ENCODE assay signal across 30 cellular contexts in the genomic region with DNA sequence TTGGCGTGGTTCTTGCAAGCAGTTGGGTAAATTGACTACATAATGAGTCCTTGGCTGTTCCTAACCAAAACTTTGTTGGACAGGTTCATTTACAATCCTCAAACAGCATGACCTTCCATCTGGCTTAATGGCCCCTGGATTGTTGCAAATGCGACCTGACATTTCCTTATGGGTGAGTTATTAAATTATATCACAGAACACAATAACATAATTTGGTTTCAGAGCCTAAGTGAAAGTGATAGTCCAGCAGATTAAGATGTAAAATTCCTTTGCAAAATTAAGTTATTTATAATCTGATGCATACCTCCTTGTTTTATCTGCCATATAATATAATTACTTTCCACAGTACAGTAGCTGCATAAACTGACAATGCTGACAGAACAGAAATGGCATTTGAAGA.
"Had no signal": no experiment of that assay in that cellular context is flagged by ENCODE, and none has a peak within 500 bp of the region (broad histone marks: within the 10 kb centered on the region; RNA-seq: fewer than 3 reads in every experiment).

No MANE protein-coding gene starts in this region.

- H3K27me3 Mint-ChIP-seq: activated CD4-positive, alpha-beta memory T cell treated with anti-CD3 and anti-CD28 coated beads, Interleukin-2, amount 10 ng/mL, durations not matched to agents 7 days and 5 days; activated CD4-positive, alpha-beta T cell treated with anti-CD3 and anti-CD28 coated beads, Interleukin-2, amount 10 ng/mL, durations not matched to agents 7 days and 5 days; activated naive CD4-positive, alpha-beta T cell treated with anti-CD3 and anti-CD28 coated beads, Interleukin-2, amount 50 U/mL, for 24 hours; activated naive CD8-positive, alpha-beta T cell treated with anti-CD3 and anti-CD28 coated beads for 36 hours; activated naive CD8-positive, alpha-beta T cell treated with anti-CD3 and anti-CD28 coated beads, Interleukin-2, amount 50 U/mL, for 24 hours; activated T-cell treated with anti-CD3 and anti-CD28 coated beads, Interleukin-2, amount 50 U/mL, for 24 hours; activated T-helper 17 cell treated with anti-CD3 and anti-CD28 coated beads, Interleukin-2, amount 50 U/mL, for 72 hours; effector memory CD8-positive, alpha-beta T cell had no signal

- H3K27ac Mint-ChIP-seq: activated CD4-positive, alpha-beta memory T cell treated with anti-CD3 and anti-CD28 coated beads, Interleukin-2, amount 10 ng/mL, durations not matched to agents 7 days and 5 days; activated CD4-positive, alpha-beta T cell treated with anti-CD3 and anti-CD28 coated beads, Interleukin-2, amount 10 ng/mL, durations not matched to agents 7 days and 5 days; activated naive CD4-positive, alpha-beta T cell treated with anti-CD3 and anti-CD28 coated beads for 36 hours; activated naive CD4-positive, alpha-beta T cell treated with anti-CD3 and anti-CD28 coated beads, Interleukin-2, amount 50 U/mL, for 24 hours; activated naive CD8-positive, alpha-beta T cell treated with anti-CD3 and anti-CD28 coated beads for 36 hours; activated naive CD8-positive, alpha-beta T cell treated with anti-CD3 and anti-CD28 coated beads, Interleukin-2, amount 50 U/mL, for 24 hours; activated T-cell treated with anti-CD3 and anti-CD28 coated beads, Interleukin-2, amount 50 U/mL, for 24 hours; activated T-cell treated with anti-CD3 and anti-CD28 coated beads, Interleukin-2, amount 50 U/mL, for 72 hours; activated T-helper 17 cell treated with anti-CD3 and anti-CD28 coated beads, Interleukin-2, amount 50 U/mL, for 72 hours; effector memory CD8-positive, alpha-beta T cell; WTC11 had no signal

- H3K4me3 Mint-ChIP-seq: activated CD4-positive, alpha-beta memory T cell treated with anti-CD3 and anti-CD28 coated beads, Interleukin-2, amount 10 ng/mL, durations not matched to agents 7 days and 5 days; activated CD4-positive, alpha-beta T cell treated with anti-CD3 and anti-CD28 coated beads, Interleukin-2, amount 10 ng/mL, durations not matched to agents 7 days and 5 days; activated naive CD4-positive, alpha-beta T cell treated with anti-CD3 and anti-CD28 coated beads for 36 hours; activated naive CD4-positive, alpha-beta T cell treated with anti-CD3 and anti-CD28 coated beads, Interleukin-2, amount 50 U/mL, for 24 hours; activated naive CD8-positive, alpha-beta T cell treated with anti-CD3 and anti-CD28 coated beads for 36 hours; activated naive CD8-positive, alpha-beta T cell treated with anti-CD3 and anti-CD28 coated beads, Interleukin-2, amount 50 U/mL, for 24 hours; activated T-cell treated with anti-CD3 and anti-CD28 coated beads, Interleukin-2, amount 50 U/mL, for 24 hours; activated T-cell treated with anti-CD3 and anti-CD28 coated beads, Interleukin-2, amount 50 U/mL, for 72 hours; activated T-helper 17 cell treated with anti-CD3 and anti-CD28 coated beads, Interleukin-2, amount 50 U/mL, for 72 hours; effector memory CD8-positive, alpha-beta T cell; WTC11 had no signal

- H3K9me3 ChIP-seq: adrenal gland, body of pancreas, esophagus muscularis mucosa, gastrocnemius medialis had no signal

- H3K36me3 ChIP-seq: adrenal gland, esophagus muscularis mucosa, gastrocnemius medialis had no signal

- H3K27ac ChIP-seq: adrenal gland, body of pancreas, esophagus muscularis mucosa, foreskin keratinocyte, gastrocnemius medialis had no signal

- H3K9me3 Mint-ChIP-seq: activated CD4-positive, alpha-beta T cell treated with anti-CD3 and anti-CD28 coated beads, Interleukin-2, amount 10 ng/mL, durations not matched to agents 7 days and 5 days had no signal

- H3K4me3 ChIP-seq: adrenal gland, body of pancreas, esophagus muscularis mucosa, gastrocnemius medialis had no signal

- ATAC-seq: activated naive CD8-positive, alpha-beta T cell treated with anti-CD3 and anti-CD28 coated beads, Interleukin-2, amount 50 U/mL, for 24 hours; activated T-cell treated with anti-CD3 and anti-CD28 coated beads, Interleukin-2, amount 50 U/mL, for 72 hours; activated T-helper 17 cell treated with anti-CD3 and anti-CD28 coated beads, Interleukin-2, amount 50 U/mL, for 72 hours; body of pancreas; effector memory CD8-positive, alpha-beta T cell; foreskin keratinocyte; gastrocnemius medialis; WTC11 had no signal

- H3K4me1 Mint-ChIP-seq: activated CD4-positive, alpha-beta memory T cell treated with anti-CD3 and anti-CD28 coated beads, Interleukin-2, amount 10 ng/mL, durations not matched to agents 7 days and 5 days; activated CD4-positive, alpha-beta T cell treated with anti-CD3 and anti-CD28 coated beads, Interleukin-2, amount 10 ng/mL, durations not matched to agents 7 days and 5 days; activated naive CD4-positive, alpha-beta T cell treated with anti-CD3 and anti-CD28 coated beads, Interleukin-2, amount 50 U/mL, for 24 hours; activated naive CD8-positive, alpha-beta T cell treated with anti-CD3 and anti-CD28 coated beads for 36 hours; activated naive CD8-positive, alpha-beta T cell treated with anti-CD3 and anti-CD28 coated beads, Interleukin-2, amount 50 U/mL, for 24 hours; activated T-helper 17 cell treated with anti-CD3 and anti-CD28 coated beads, Interleukin-2, amount 50 U/mL, for 72 hours had no signal

- DNase-seq: activated CD4-positive, alpha-beta memory T cell treated with anti-CD3 and anti-CD28 coated beads, Interleukin-2, amount 10 ng/mL, durations not matched to agents 7 days and 5 days; activated CD4-positive, alpha-beta T cell treated with anti-CD3 and anti-CD28 coated beads for 1 hour; activated CD4-positive, alpha-beta T cell treated with anti-CD3 and anti-CD28 coated beads for 4 hours; activated CD4-positive, alpha-beta T cell treated with anti-CD3 and anti-CD28 coated beads, Interleukin-2, amount 10 ng/mL, durations not matched to agents 7 days and 5 days; activated CD4-positive, alpha-beta T cell treated with anti-CD3 and anti-CD28 coated beads, Interleukin-2, amount 50 U/mL, for 4 hours; activated CD8-positive, alpha-beta memory T cell treated with anti-CD3 and anti-CD28 coated beads, Interleukin-2, amount 50 U/mL, for 48 hours; activated effector memory CD4-positive, alpha-beta T cell treated with Interleukin-2 at 50 U/mL for 16 hours; activated naive CD4-positive, alpha-beta T cell treated with anti-CD3 and anti-CD28 coated beads for 36 hours; activated naive CD8-positive, alpha-beta T cell treated with anti-CD3 and anti-CD28 coated beads for 36 hours; activated naive CD8-positive, alpha-beta T cell treated with anti-CD3 and anti-CD28 coated beads, Interleukin-2, amount 50 U/mL, for 24 hours; activated T-cell treated with anti-CD3 and anti-CD28 coated beads for 4 hours; activated T-cell treated with anti-CD3 and anti-CD28 coated beads, Interleukin-2, amount 50 U/mL, for 24 hours; activated T-cell treated with anti-CD3 and anti-CD28 coated beads, Interleukin-2, amount 50 U/mL, for 72 hours; adrenal gland; amygdala; aorta; body of pancreas; caudate nucleus; cortex of kidney; dermis blood vessel endothelial cell; effector CD4-positive, alpha-beta T cell; effector memory CD8-positive, alpha-beta T cell; erythroblast; foreskin keratinocyte; gastrocnemius medialis; T-helper 2 cell had no signal

- H3K27me3 ChIP-seq: adrenal gland, body of pancreas, esophagus muscularis mucosa, foreskin keratinocyte, gastrocnemius medialis had no signal

- H3K36me3 Mint-ChIP-seq: activated naive CD4-positive, alpha-beta T cell treated with anti-CD3 and anti-CD28 coated beads, Interleukin-2, amount 50 U/mL, for 24 hours; activated naive CD8-positive, alpha-beta T cell treated with anti-CD3 and anti-CD28 coated beads for 36 hours; WTC11 had no signal

- H3K4me1 ChIP-seq: adrenal gland, body of pancreas, esophagus muscularis mucosa, foreskin keratinocyte, gastrocnemius medialis had no signal
